Comparison of ENCODE assay signal across 9 cellular contexts in the genomic region with DNA sequence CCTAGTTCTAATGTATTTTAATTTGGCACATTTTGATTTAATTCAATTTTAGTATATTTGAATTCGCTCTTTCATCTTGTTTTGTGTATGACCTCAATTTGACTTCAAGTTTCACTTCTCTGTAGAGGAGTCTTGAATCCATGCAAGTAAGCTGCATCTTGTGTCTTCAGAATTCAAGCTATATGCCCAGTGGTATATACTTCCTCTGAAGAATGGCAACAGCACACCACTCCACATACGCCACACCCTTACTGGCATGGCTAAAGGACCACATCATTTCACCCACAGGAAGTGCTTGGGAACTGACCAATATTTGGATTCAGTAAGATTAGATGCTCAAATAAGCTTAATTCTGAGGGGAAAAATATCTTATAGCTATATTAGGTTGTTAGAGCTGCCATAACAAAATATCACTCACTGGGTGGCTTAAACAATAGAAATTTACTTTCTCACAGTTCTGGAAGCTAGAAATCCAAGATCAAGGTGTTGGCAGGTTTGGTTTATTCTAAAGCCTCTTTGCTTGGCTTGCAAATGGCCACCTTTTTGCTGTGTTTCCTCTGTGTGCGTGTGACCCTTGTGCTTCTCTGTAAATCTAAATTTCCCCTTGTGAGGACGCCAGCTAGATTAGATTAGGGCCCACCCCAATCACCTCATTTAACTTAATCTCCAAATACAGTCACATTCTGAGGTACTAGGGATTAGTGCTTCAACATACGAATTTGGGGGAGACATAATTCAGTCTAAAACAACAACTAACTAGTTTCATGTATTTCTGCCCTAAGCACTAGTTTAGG. TPM values are rescaled to one million over a fixed set of nuclear protein-coding genes. Genes with fewer than 3 reads are reported as not detected.
DNase-seq lines count a peak whose midpoint lies in the region; ATAC-seq, FAIRE-seq and TF ChIP-seq lines count a peak whose summit lies in the region.
"Had no signal": no experiment of that assay in that cellular context is flagged by ENCODE, and none has a peak within 500 bp of the region (broad histone marks: within the 10 kb centered on the region; RNA-seq: fewer than 3 reads in every experiment).

No MANE protein-coding gene starts in this region.

- TF ChIP-seq CTCF in parathyroid adenoma (IDR thresholded peaks at IDR 0.05) = no peak
- no peak for TF ChIP-seq CTCF in BE2C (IDR thresholded peaks at IDR 0.05; ENCODE audit: low read depth, low read length)
- no peak for TF ChIP-seq CTCF in GM10266 (IDR thresholded peaks at IDR 0.05; ENCODE audit: control insufficient read depth, insufficient read depth, low read depth, missing control alignments)

- H2AFZ ChIP-seq in parathyroid adenoma = no peak overlapping the region
- H2AFZ ChIP-seq: GM23338 had no signal

- H3K27ac Mint-ChIP-seq in activated CD4-positive, alpha-beta memory T cell treated with anti-CD3 and anti-CD28 coated beads for 36 hours = peak overlapping the region; percentile 98

- ATAC-seq in GM19043 (IDR thresholded peaks at IDR 0.05; ENCODE audit: low read depth, unreplicated experiment) = peak; percentile 21
- peak; percentile 14 for ATAC-seq in HG03175 (IDR thresholded peaks at IDR 0.05; ENCODE audit: unreplicated experiment)
- ATAC-seq: GM23338 had no signal

- H3K4me1 Mint-ChIP-seq in activated CD4-positive, alpha-beta memory T cell treated with anti-CD3 and anti-CD28 coated beads for 36 hours (ENCODE audit: low read depth) = peaks cover 58% of the 10 kb centered on the region

- CTCF ChIA-PET in activated CD4-positive, alpha-beta memory T cell treated with anti-CD3 and anti-CD28 coated beads for 36 hours (lab: Charles Lee) = interaction anchor here (0.8 to 1.7 kb wide), 3 partner anchors 9 to 187 kb away, joined by 3 to 8 read pairs (median 6); no protein-coding TSS in a partner anchor

- peak overlapping the region; percentile 88 for H3K4me3 Mint-ChIP-seq in activated CD4-positive, alpha-beta memory T cell treated with anti-CD3 and anti-CD28 coated beads for 36 hours

- POLR2A ChIA-PET in activated CD4-positive, alpha-beta memory T cell treated with anti-CD3 and anti-CD28 coated beads for 36 hours (lab: Charles Lee) = interaction anchor here (2.0 to 2.3 kb wide), 2 partner anchors 10 to 188 kb away, joined by 4 to 5 read pairs; no protein-coding TSS in a partner anchor

- H3K4me3 ChIP-seq in parathyroid adenoma (ENCODE audit: low read depth, low read length) (no peak overlapping the region), BE2C (ENCODE audit: low read depth, low read length) (no peak overlapping the region)
- H3K4me3 ChIP-seq: GM23338 had no signal

- H3K9me3 ChIP-seq in parathyroid adenoma (ENCODE audit: control insufficient read depth, low read length) (no peaks in the 10 kb centered on the region), BE2C (no peaks in the 10 kb centered on the region)

- H3K36me3 ChIP-seq in parathyroid adenoma (ENCODE audit: control insufficient read depth, insufficient read depth, low read length) (no peaks in the 10 kb centered on the region), BE2C (no peaks in the 10 kb centered on the region)

- H3K27me3 ChIP-seq in parathyroid adenoma (ENCODE audit: control insufficient read depth, insufficient read depth, low read length) (no peaks in the 10 kb centered on the region), BE2C (no peaks in the 10 kb centered on the region)

- H3K27ac ChIP-seq in parathyroid adenoma = peak overlapping the region; percentile 98

- no peak overlapping the region for H3K9ac ChIP-seq in parathyroid adenoma

- H3K27me3 Mint-ChIP-seq in activated CD4-positive, alpha-beta memory T cell treated with anti-CD3 and anti-CD28 coated beads for 36 hours = peaks cover 1% of the 10 kb centered on the region

- no peak for DNase-seq in activated CD4-positive, alpha-beta memory T cell treated with anti-CD3 and anti-CD28 coated beads for 36 hours
- DNase-seq in BE2C = no peak
- no peak for DNase-seq in GM10266 (ENCODE audit: extremely low spot score)
- DNase-seq in RCC 7860 (ENCODE audit: low spot score) = no peak
- no peak for DNase-seq in amygdala (lab: John Stamatoyannopoulos, UW)

- H3K9me3 Mint-ChIP-seq in activated CD4-positive, alpha-beta memory T cell treated with anti-CD3 and anti-CD28 coated beads for 36 hours = no peaks in the 10 kb centered on the region
- H3K9me3 Mint-ChIP-seq: GM23338 had no signal

- no peak overlapping the region for H3K4me2 ChIP-seq in parathyroid adenoma (ENCODE audit: low read length)

- peaks cover 22% of the 10 kb centered on the region for H3K79me2 ChIP-seq in parathyroid adenoma

- H3K4me1 ChIP-seq in parathyroid adenoma = peaks cover 12% of the 10 kb centered on the region
- peaks cover 7% of the 10 kb centered on the region for H3K4me1 ChIP-seq in BE2C

- FAIRE-seq in RCC 7860 (lab: Jason Lieb, UNC) = no peak

- intact Hi-C loops in activated CD4-positive, alpha-beta memory T cell treated with anti-CD3 and anti-CD28 coated beads for 36 hours (cut with micrococcal nuclease) = loop anchor here (5.0 to 10.0 kb wide), 3 partner anchors 164 to 1406 kb away; a partner anchor contains a TSS

- peaks cover 10% of the 10 kb centered on the region for H3K36me3 Mint-ChIP-seq in activated CD4-positive, alpha-beta memory T cell treated with anti-CD3 and anti-CD28 coated beads for 36 hours

RNA-seq across cellular contexts. Expression of a gene that starts 2.8 kb away (rescaled TPM):
- total RNA-seq in activated CD4-positive, alpha-beta memory T cell treated with anti-CD3 and anti-CD28 coated beads for 36 hours = 10 to 100 TPM; 32.5 to 32.7 TPM
- polyA plus RNA-seq in BE2C (2012; ENCODE audit: insufficient read depth, insufficient read length, low read depth) = 19.9 TPM

RNA-seq across cellular contexts. Expression of a gene that starts 43.8 kb away (rescaled TPM):
- total RNA-seq in activated CD4-positive, alpha-beta memory T cell treated with anti-CD3 and anti-CD28 coated beads for 36 hours = 10 to 100 TPM; 14.4 to 14.7 TPM
- 7.7 TPM for polyA plus RNA-seq in BE2C (2012; ENCODE audit: insufficient read depth, insufficient read length, low read depth)
